In genomic region chr2:65300134-65300771, GRCh38 we compare ENCODE assay signal across 9 cellular contexts.
A peak's percentile ranks its signal among the peaks of the same experiment; 100 is the strongest.
DNase-seq lines count a peak whose midpoint lies in the region; ATAC-seq and TF ChIP-seq lines count a peak whose summit lies in the region.
"Had no signal": no experiment of that assay in that cellular context is flagged by ENCODE, and none has a peak within 500 bp of the region (broad histone marks: within the 10 kb centered on the region; RNA-seq: fewer than 3 reads in every experiment).

No MANE protein-coding gene starts in this region.

- WGBS in upper lobe of left lung, 2 donors, result 49 to 74% methylated on average over 4 to 16 of the region's 16 CpGs

- peaks cover 50% of the 10 kb centered on the region for H3K4me1 Mint-ChIP-seq in activated CD4-positive, alpha-beta T cell treated with anti-CD3 and anti-CD28 coated beads, Interleukin-2, amount 10 ng/mL, durations not matched to agents 24 days and 14 days

- TF ChIP-seq EP300 in upper lobe of left lung (IDR thresholded peaks at IDR 0.05), result peak in 2 of 4 donors; percentile 34 to 47

- ATAC-seq in upper lobe of left lung (ENCODE audit: low FRiP score in 2 of 2), result peak; percentile 74 to 96

- no peak for TF ChIP-seq POLR2A in upper lobe of left lung (IDR thresholded peaks at IDR 0.05)

- H3K4me3 ChIP-seq in cardiac fibroblast (replicated peaks in 1 of 2; ENCODE audit: low read depth in 2 of 2, low read length in 2 of 2), result no peak overlapping the region
- H3K4me3 ChIP-seq in upper lobe of left lung, result no peak overlapping the region

- H3K27ac Mint-ChIP-seq in activated CD4-positive, alpha-beta T cell treated with anti-CD3 and anti-CD28 coated beads, Interleukin-2, amount 10 ng/mL, durations not matched to agents 24 days and 14 days, result peak overlapping the region; percentile 93

- H3K36me3 Mint-ChIP-seq in activated CD4-positive, alpha-beta T cell treated with anti-CD3 and anti-CD28 coated beads, Interleukin-2, amount 10 ng/mL, durations not matched to agents 24 days and 14 days (ENCODE audit: low read depth), result peaks cover 1% of the 10 kb centered on the region

- no peak for DNase-seq in activated CD4-positive, alpha-beta T cell treated with anti-CD3 and anti-CD28 coated beads, Interleukin-2, amount 10 ng/mL, durations not matched to agents 24 days and 14 days
- no peak for DNase-seq in activated CD4-positive, alpha-beta T cell treated with anti-CD3 and anti-CD28 coated beads, Interleukin-2, amount 50 U/mL, for 4 hours
- DNase-seq in cardiac fibroblast (ENCODE audit: low read depth in 2 of 2), result peak; percentile 62 to 89
- peak; percentile 54 for DNase-seq in medulla oblongata (ENCODE audit: extremely low spot score)
- peak; percentile 45 to 84 for DNase-seq in upper lobe of left lung
- no peak for DNase-seq in middle frontal gyrus (ENCODE audit: extremely low spot score, low spot score)
- DNase-seq in DMS153 treated with DMSO at 0.1 percent for 48 hours (lab: John Stamatoyannopoulos, UW; ENCODE audit: unreplicated experiment), result no peak
- no peak for DNase-seq in NCI-H1417 treated with DMSO at 0.1 percent for 48 hours (lab: John Stamatoyannopoulos, UW)

- H3K27me3 ChIP-seq in upper lobe of left lung, result no peaks in the 10 kb centered on the region

- H3K36me3 ChIP-seq in upper lobe of left lung, result no peaks in the 10 kb centered on the region

- no peak for TF ChIP-seq CTCF in cardiac fibroblast (IDR thresholded peaks at IDR 0.05; ENCODE audit: low read depth, low read length)
- no peak for TF ChIP-seq CTCF in upper lobe of left lung (IDR thresholded peaks at IDR 0.05)

- H3K4me1 ChIP-seq in upper lobe of left lung, result peaks cover 32 to 35% (median 33%) of the 10 kb centered on the region in 4 donors

- H3K4me3 Mint-ChIP-seq in activated CD4-positive, alpha-beta T cell treated with anti-CD3 and anti-CD28 coated beads, Interleukin-2, amount 10 ng/mL, durations not matched to agents 24 days and 14 days, result peak overlapping the region; percentile 82

- no peaks in the 10 kb centered on the region for H3K9me3 Mint-ChIP-seq in activated CD4-positive, alpha-beta T cell treated with anti-CD3 and anti-CD28 coated beads, Interleukin-2, amount 10 ng/mL, durations not matched to agents 24 days and 14 days

- H3K27ac ChIP-seq in upper lobe of left lung, result peak overlapping the region; percentile 63 to 73 (median 70)
- H3K27ac ChIP-seq: C4-2B had no signal

- no peaks in the 10 kb centered on the region for H3K9me3 ChIP-seq in upper lobe of left lung

- intact Hi-C loops in activated CD4-positive, alpha-beta T cell treated with anti-CD3 and anti-CD28 coated beads, Interleukin-2, amount 10 ng/mL, durations not matched to agents 24 days and 14 days (cut with micrococcal nuclease), result loop anchor here (2.0 to 5.0 kb wide), 3 partner anchors 33 to 83 kb away; partner anchors contain the start of gene ACTR2

- peaks cover 32% of the 10 kb centered on the region for H3K27me3 Mint-ChIP-seq in activated CD4-positive, alpha-beta T cell treated with anti-CD3 and anti-CD28 coated beads, Interleukin-2, amount 10 ng/mL, durations not matched to agents 24 days and 14 days

Comparison
In these comparisons a context has a peak if more than half of its experiments do, and no peak if none do; other contexts are left out.
1. DNase-seq: peak in cardiac fibroblast (2 of 2), medulla oblongata (single experiment) and upper lobe of left lung (2 of 2); none in activated CD4-positive, alpha-beta T cell treated with anti-CD3 and anti-CD28 coated beads, Interleukin-2, amount 10 ng/mL, durations not matched to agents 24 days and 14 days (single experiment), activated CD4-positive, alpha-beta T cell treated with anti-CD3 and anti-CD28 coated beads, Interleukin-2, amount 50 U/mL, for 4 hours (0 of 2), middle frontal gyrus (single experiment), DMS153 treated with DMSO at 0.1 percent for 48 hours (single experiment) and NCI-H1417 treated with DMSO at 0.1 percent for 48 hours (single experiment).